16 cellular contexts compared by ENCODE assay signal in genomic region chr18:24268784-24269550, GRCh38.
DNase-seq lines count a peak whose midpoint lies in the region; ATAC-seq, FAIRE-seq and TF ChIP-seq lines count a peak whose summit lies in the region.
"Had no signal": no experiment of that assay in that cellular context is flagged by ENCODE, and none has a peak within 500 bp of the region (broad histone marks: within the 10 kb centered on the region; RNA-seq: fewer than 3 reads in every experiment).

No MANE protein-coding gene starts in this region.

- no peak overlapping the region for H3K56ac ChIP-seq in mesendoderm (ENCODE audit: low read length)

- DNase-seq in mammary epithelial cell (peak; percentile 20), breast epithelium (ENCODE audit: low spot score in 2 of 2) (no peak), bronchial epithelial cell (ENCODE audit: low read depth) (peak; percentile 38), mesendoderm (peak; percentile 49), NCI-H1092 (lab: John Stamatoyannopoulos, UW) (no peak), natural killer cell (no peak)
- DNase-seq: activated CD4-positive, alpha-beta memory T cell treated with anti-CD3 and anti-CD28 coated beads, Interleukin-2, amount 10 ng/mL, durations not matched to agents 7 days and 5 days; DMS153; mesenchymal stem cell; NCI-H510A treated with DMSO at 0.1 percent for 48 hours; OCI-M1; right lobe of liver; stimulated activated CD4-positive, alpha-beta T cell treated with anti-CD3 and anti-CD28 coated beads, Interleukin-2, amount 100 ng/mL, for 24 hours had no signal

- no peak overlapping the region for H2BK5ac ChIP-seq in mesendoderm (ENCODE audit: low read length)

- no peaks in the 10 kb centered on the region for H4K20me1 ChIP-seq in mammary epithelial cell (ENCODE audit: insufficient read depth, low read length)

- no peak overlapping the region for H2BK120ac ChIP-seq in mesendoderm (ENCODE audit: low read depth, low read length)

- H3K79me1 ChIP-seq in mesendoderm (ENCODE audit: low read length): peaks cover 5% of the 10 kb centered on the region

- H3K23ac ChIP-seq in mesendoderm (ENCODE audit: low read length): no peak overlapping the region

- H3K4me1 ChIP-seq in mammary epithelial cell (ENCODE audit: insufficient read depth, low read length): peaks cover 17% of the 10 kb centered on the region
- H3K4me1 ChIP-seq in breast epithelium: peaks cover 0 to 9% of the 10 kb centered on the region in 2 donors
- H3K4me1 ChIP-seq in mesendoderm (ENCODE audit: control insufficient read depth, low read depth, low read length): peaks cover 5% of the 10 kb centered on the region

- CTCF ChIA-PET in mammary epithelial cell (lab: Charles Lee; ENCODE audit: low non-redundant PET): no interaction called here

- no peak overlapping the region for H4K8ac ChIP-seq in mesendoderm (ENCODE audit: low read depth, low read length)

- intact Hi-C loops in mammary epithelial cell (cut with micrococcal nuclease): no loop called here
- intact Hi-C loops in breast epithelium (cut with DNase I; ENCODE audit: low total_unique reads): no loop called here
- intact Hi-C loops in natural killer cell (cut with micrococcal nuclease): no loop called here

- H3K9ac ChIP-seq in mammary epithelial cell (ENCODE audit: insufficient read depth, low read length) (no peak overlapping the region), mesendoderm (ENCODE audit: low read length) (no peak overlapping the region)
- H3K9ac ChIP-seq: BLaER1 had no signal

- H3K9me3 ChIP-seq in mammary epithelial cell (replicated peaks; ENCODE audit: insufficient read depth, low read length) (no peaks in the 10 kb centered on the region), breast epithelium (no peaks in the 10 kb centered on the region)
- H3K9me3 ChIP-seq: BLaER1, right lobe of liver had no signal

- H3K79me2 ChIP-seq in mammary epithelial cell (ENCODE audit: insufficient read depth, low read length): peaks cover 62% of the 10 kb centered on the region
- H3K79me2 ChIP-seq in mesendoderm (ENCODE audit: control insufficient read depth, insufficient read depth, low read length): peaks cover 3% of the 10 kb centered on the region

- ATAC-seq in GM21515 (IDR thresholded peaks at IDR 0.05; ENCODE audit: unreplicated experiment): no peak
- ATAC-seq in natural killer cell: no peak
- no peak for ATAC-seq in HG02970 (IDR thresholded peaks at IDR 0.05; ENCODE audit: low FRiP score, unreplicated experiment)
- ATAC-seq: right lobe of liver had no signal

- dilution Hi-C loops in mammary epithelial cell (cut with HindIII; ENCODE audit: low sequenced_read_pairs): no loop called here

- no peak for FAIRE-seq in bronchial epithelial cell (lab: Jason Lieb, UNC)

- H3K4ac ChIP-seq in mesendoderm (ENCODE audit: low read depth, low read length): no peak overlapping the region

- no peaks in the 10 kb centered on the region for H3K27me3 ChIP-seq in mammary epithelial cell (ENCODE audit: insufficient read depth, low read length)
- no peaks in the 10 kb centered on the region for H3K27me3 ChIP-seq in breast epithelium
- H3K27me3 ChIP-seq in bronchial epithelial cell (ENCODE audit: control insufficient read depth, insufficient read depth, low read length): no peaks in the 10 kb centered on the region
- H3K27me3 ChIP-seq in mesendoderm (ENCODE audit: insufficient read depth, low read length, poor library complexity): no peaks in the 10 kb centered on the region
- H3K27me3 ChIP-seq: right lobe of liver had no signal

- peaks cover 0 to 3% of the 10 kb centered on the region in 2 donors for H3K9me3 Mint-ChIP-seq in natural killer cell
- H3K9me3 Mint-ChIP-seq: activated CD4-positive, alpha-beta memory T cell treated with anti-CD3 and anti-CD28 coated beads, Interleukin-2, amount 10 ng/mL, durations not matched to agents 7 days and 5 days had no signal

- H3K36me3 ChIP-seq in mammary epithelial cell (ENCODE audit: insufficient read depth, low read length) (no peaks in the 10 kb centered on the region), breast epithelium (no peaks in the 10 kb centered on the region), bronchial epithelial cell (ENCODE audit: control insufficient read depth, insufficient read depth, low read length) (no peaks in the 10 kb centered on the region), mesendoderm (ENCODE audit: control insufficient read depth, insufficient read depth, low read length) (no peaks in the 10 kb centered on the region)
- H3K36me3 ChIP-seq: right lobe of liver had no signal

- H2AK5ac ChIP-seq in mesendoderm (ENCODE audit: low read length): no peak overlapping the region

- TF ChIP-seq POLR2A in breast epithelium (IDR thresholded peaks at IDR 0.05): no peak

- in situ Hi-C loops in mammary epithelial cell (cut with MboI; ENCODE audit: low sequenced_read_pairs in 2 of 2): no loop called here

- no peak overlapping the region for H3K18ac ChIP-seq in mesendoderm (ENCODE audit: low read length)

- H3K27ac Mint-ChIP-seq in natural killer cell: no peak overlapping the region
- H3K27ac Mint-ChIP-seq: activated CD4-positive, alpha-beta memory T cell treated with anti-CD3 and anti-CD28 coated beads, Interleukin-2, amount 10 ng/mL, durations not matched to agents 7 days and 5 days had no signal

- no peak overlapping the region for H3K27ac ChIP-seq in mammary epithelial cell (ENCODE audit: insufficient read depth, low read depth, low read length)
- H3K27ac ChIP-seq in breast epithelium: no peak overlapping the region
- no peak overlapping the region for H3K27ac ChIP-seq in mesendoderm (ENCODE audit: low read depth, low read length)
- H3K27ac ChIP-seq: BLaER1, right lobe of liver had no signal

- no peak overlapping the region for H2AFZ ChIP-seq in mammary epithelial cell (ENCODE audit: low read depth, low read length)

- H3K4me1 Mint-ChIP-seq in natural killer cell: no peaks in the 10 kb centered on the region

- no peak overlapping the region for H3K4me3 Mint-ChIP-seq in natural killer cell
- H3K4me3 Mint-ChIP-seq: activated CD4-positive, alpha-beta memory T cell treated with anti-CD3 and anti-CD28 coated beads, Interleukin-2, amount 10 ng/mL, durations not matched to agents 7 days and 5 days had no signal

- no peak overlapping the region for H4K5ac ChIP-seq in mesendoderm (ENCODE audit: low read length)

- H3K27me3 Mint-ChIP-seq in natural killer cell (ENCODE audit: low read depth in 2 of 2): peaks cover 37 to 54% of the 10 kb centered on the region in 2 donors

- BruUV-seq in mammary epithelial cell (replicated peaks; lab: Mats Ljungman, UMichigan): no TSS peak

- peak overlapping the region; percentile 90 for H3K4me2 ChIP-seq in mammary epithelial cell (ENCODE audit: insufficient read depth, low read depth, low read length)
- no peak overlapping the region for H3K4me2 ChIP-seq in mesendoderm (ENCODE audit: low read length)
- H3K4me2 ChIP-seq: BLaER1 had no signal

- H3K36me3 Mint-ChIP-seq in natural killer cell: no peaks in the 10 kb centered on the region

- WGBS in mammary epithelial cell (ENCODE audit: low coverage, missing lambda C conversion rate): 69% methylated on average over 9 of the region's 10 CpGs
- no CpG with 5 or more reads among the region's 10 CpGs for WGBS in mesendoderm (ENCODE audit: extremely low coverage, insufficient coverage, low lambda C conversion rate)

- TF ChIP-seq CTCF in mammary epithelial cell (conservative IDR thresholded peaks at IDR 0.05 in 1 of 2, IDR thresholded peaks at IDR 0.05 in 1 of 2; ENCODE audit: extremely low read depth in 1 of 2, insufficient read depth in 1 of 2, low read depth in 1 of 2, low read length in 2 of 2): no peak
- TF ChIP-seq CTCF in breast epithelium (IDR thresholded peaks at IDR 0.05): no peak
- no peak for TF ChIP-seq CTCF in bronchial epithelial cell (IDR thresholded peaks at IDR 0.05; ENCODE audit: insufficient read depth, low read length, severe bottlenecking)
- TF ChIP-seq CTCF in natural killer cell (IDR thresholded peaks at IDR 0.05): no peak

- no peak overlapping the region for H2BK15ac ChIP-seq in mesendoderm (replicated peaks; ENCODE audit: low read depth)

- peak overlapping the region in 1 of 3 experiments; percentile 7 for H3K4me3 ChIP-seq in mammary epithelial cell (replicated peaks in 1 of 3; ENCODE audit: insufficient read depth in 1 of 3, low read depth in 2 of 3, low read length in 3 of 3)
- no peak overlapping the region for H3K4me3 ChIP-seq in breast epithelium
- no peak overlapping the region for H3K4me3 ChIP-seq in bronchial epithelial cell (ENCODE audit: low read depth, low read length)
- no peak overlapping the region for H3K4me3 ChIP-seq in mesendoderm (ENCODE audit: low read length)
- H3K4me3 ChIP-seq: BLaER1, right lobe of liver had no signal

Comparison
In these comparisons a context has a peak if more than half of its experiments do, and no peak if none do; other contexts are left out.
1. DNase-seq: peak in mammary epithelial cell (single experiment), bronchial epithelial cell (single experiment) and mesendoderm (single experiment); none in breast epithelium (0 of 2), NCI-H1092 (single experiment) and natural killer cell (single experiment).